19 cellular contexts compared by ENCODE assay signal in genomic region chr6:145091827-145092164, GRCh38.
DNase-seq lines count a peak whose midpoint lies in the region; ATAC-seq and TF ChIP-seq lines count a peak whose summit lies in the region.
"Had no signal": no experiment of that assay in that cellular context is flagged by ENCODE, and none has a peak within 500 bp of the region (broad histone marks: within the 10 kb centered on the region; RNA-seq: fewer than 3 reads in every experiment).

No MANE protein-coding gene starts in this region.

- H4K20me1 ChIP-seq in hepatocyte (ENCODE audit: insufficient read depth, poor library complexity, severe bottlenecking): no peaks in the 10 kb centered on the region
- H4K20me1 ChIP-seq: BLaER1 treated with 17β-estradiol and CSF1 and Interleukin-3, amounts not matched to agents 10 nM and 100 nM had no signal

- no peak overlapping the region for H3K4me2 ChIP-seq in hepatocyte
- H3K4me2 ChIP-seq: BLaER1 treated with 17β-estradiol and CSF1 and Interleukin-3, amounts not matched to agents 10 nM and 100 nM had no signal

- TF ChIP-seq CTCF in hepatocyte (IDR thresholded peaks at IDR 0.05; ENCODE audit: poor library complexity) (no peak), right lobe of liver (IDR thresholded peaks at IDR 0.05) (no peak), Peyer's patch (IDR thresholded peaks at IDR 0.05) (no peak)

- intact Hi-C loops in right lobe of liver (cut with DNase I): no loop called here

- peak overlapping the region; percentile 37 for H3K27ac ChIP-seq in hepatocyte
- H3K27ac ChIP-seq in right lobe of liver: peak overlapping the region in 2 of 3 donors; percentile 71 to 86
- H3K27ac ChIP-seq in Peyer's patch: no peak overlapping the region
- H3K27ac ChIP-seq: BLaER1 treated with 17β-estradiol and CSF1 and Interleukin-3, amounts not matched to agents 10 nM and 100 nM; GM23248 had no signal

- no peak overlapping the region for H2AFZ ChIP-seq in hepatocyte
- H2AFZ ChIP-seq: GM23248 had no signal

- no peaks in the 10 kb centered on the region for H3K9me3 ChIP-seq in hepatocyte (ENCODE audit: low read depth)
- no peaks in the 10 kb centered on the region for H3K9me3 ChIP-seq in right lobe of liver
- H3K9me3 ChIP-seq in Peyer's patch: peaks cover 0 to under 1% (median 0%) of the 10 kb centered on the region in 4 donors
- H3K9me3 ChIP-seq: BE2C had no signal

- WGBS in hepatocyte (ENCODE audit: low lambda C conversion rate, missing lambda C conversion rate): 86% methylated on average over 2 of the region's 2 CpGs
- WGBS in right lobe of liver (ENCODE audit: insufficient coverage, low coverage, low lambda C conversion rate, missing lambda C conversion rate): 82% methylated on average over 2 of the region's 2 CpGs

- no peaks in the 10 kb centered on the region for H3K9me2 ChIP-seq in hepatocyte (replicated peaks; ENCODE audit: insufficient read depth)

- TF ChIP-seq POLR2A in right lobe of liver (IDR thresholded peaks at IDR 0.05) (no peak), Peyer's patch (IDR thresholded peaks at IDR 0.05) (no peak)

- H3K36me3 ChIP-seq in hepatocyte (replicated peaks; ENCODE audit: insufficient read depth, low read depth) (no peaks in the 10 kb centered on the region), right lobe of liver (no peaks in the 10 kb centered on the region), Peyer's patch (no peaks in the 10 kb centered on the region)
- H3K36me3 ChIP-seq: BE2C; BLaER1 treated with 17β-estradiol and CSF1 and Interleukin-3, amounts not matched to agents 10 nM and 100 nM had no signal

- peaks cover 5% of the 10 kb centered on the region for H3K4me1 ChIP-seq in hepatocyte (ENCODE audit: insufficient read depth)
- peaks cover 0 to 17% (median 9%) of the 10 kb centered on the region in 4 donors for H3K4me1 ChIP-seq in right lobe of liver
- no peaks in the 10 kb centered on the region for H3K4me1 ChIP-seq in Peyer's patch

- no peaks in the 10 kb centered on the region for H3K79me2 ChIP-seq in hepatocyte

- ATAC-seq in right lobe of liver: peak in 1 of 4 donors; percentile 3
- ATAC-seq: GM12878, HCT116 had no signal

- no peaks in the 10 kb centered on the region for H3K27me3 ChIP-seq in hepatocyte
- no peaks in the 10 kb centered on the region for H3K27me3 ChIP-seq in right lobe of liver
- no peaks in the 10 kb centered on the region for H3K27me3 ChIP-seq in Peyer's patch
- H3K27me3 ChIP-seq: BE2C; BLaER1 treated with 17β-estradiol and CSF1 and Interleukin-3, amounts not matched to agents 10 nM and 100 nM had no signal

- H3K4me3 ChIP-seq in hepatocyte (no peak overlapping the region), right lobe of liver (no peak overlapping the region), Peyer's patch (no peak overlapping the region)
- H3K4me3 ChIP-seq: BLaER1 treated with 17β-estradiol and CSF1 and Interleukin-3, amounts not matched to agents 10 nM and 100 nM; GM12878; GM23248 had no signal

- DNase-seq in HuH-7 (ENCODE audit: low spot score) (peak; percentile 14), hepatocyte (ENCODE audit: low spot score) (no peak), right lobe of liver (no peak), NCI-H2107 (lab: John Stamatoyannopoulos, UW) (no peak), Peyer's patch (no peak), AG20443 (ENCODE audit: low spot score) (no peak)
- DNase-seq: AML-193; BE2C; CD4-positive, alpha-beta T cell; CD8-positive, alpha-beta memory T cell; DMS 273 treated with DMSO at 0.1 percent for 48 hours; DMS79; EL; GDM1; GM23248; H9 had no signal

Comparison
In these comparisons a context has a peak if more than half of its experiments do, and no peak if none do; other contexts are left out.
1. H3K27ac ChIP-seq: peak in hepatocyte (single experiment) and right lobe of liver (2 of 3); none in Peyer's patch (0 of 4).